Comparison of ENCODE assay signal across 20 cellular contexts in the genomic region with DNA sequence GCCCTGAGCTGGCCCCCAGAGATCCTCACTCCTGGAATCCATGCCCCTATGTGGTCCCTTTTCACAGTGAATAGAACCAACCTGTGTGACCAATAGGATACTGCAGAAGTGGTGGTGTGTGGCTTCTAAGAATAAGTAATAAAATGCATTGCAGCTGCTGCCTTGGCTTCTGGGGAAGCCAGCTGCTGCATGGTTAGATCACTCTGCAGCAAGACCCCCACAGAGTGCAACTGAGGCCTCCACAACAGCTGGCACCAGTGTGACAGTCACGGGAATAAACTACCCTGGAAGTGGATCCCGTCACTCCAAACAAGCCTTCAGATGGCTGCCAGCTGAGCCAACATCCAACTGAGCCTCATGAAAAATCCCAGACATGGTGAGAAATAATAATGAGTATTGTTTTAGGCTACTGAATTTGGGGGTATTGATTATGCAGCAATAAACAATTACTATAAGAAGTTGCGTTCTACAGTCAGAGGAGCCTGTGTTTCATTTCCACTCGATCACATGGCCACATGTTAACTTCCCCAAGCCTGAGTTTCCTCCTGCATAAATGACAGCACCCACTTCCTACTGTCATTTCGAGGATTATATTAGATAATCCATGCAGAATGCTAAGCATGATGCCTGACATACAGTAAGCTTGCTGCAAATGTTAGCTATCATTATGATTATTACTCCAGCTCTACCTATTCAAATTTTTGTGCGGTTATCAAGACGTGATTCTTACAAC.
"Had no signal": no experiment of that assay in that cellular context is flagged by ENCODE, and none has a peak within 500 bp of the region (broad histone marks: within the 10 kb centered on the region; RNA-seq: fewer than 3 reads in every experiment).

No MANE protein-coding gene starts in this region.

- H3K27ac ChIP-seq: hepatocyte, prostate gland, right lobe of liver had no signal

- DNase-seq: activated CD4-positive, alpha-beta T cell treated with anti-CD3 and anti-CD28 coated beads for 48 hours; activated CD8-positive, alpha-beta T cell treated with anti-CD3 and anti-CD28 coated beads for 36 hours; activated gamma-delta T cell; activated T-cell treated with anti-CD3 and anti-CD28 coated beads, Interleukin-2, amount 50 U/mL, for 48 hours; mammary epithelial cell; mucosa of descending colon; natural killer cell; right lobe of liver; spleen; T-helper 17 cell had no signal

- ATAC-seq: activated CD8-positive, alpha-beta T cell treated with anti-CD3 and anti-CD28 coated beads for 36 hours; activated naive CD4-positive, alpha-beta T cell treated with anti-CD3 and anti-CD28 coated beads, Interleukin-2, amount 50 U/mL, for 72 hours; left lobe of liver; mucosa of descending colon; natural killer cell; stimulated activated effector memory CD8-positive, alpha-beta T cell treated with anti-CD3 and anti-CD28 coated beads, Interleukin-12 subunit alpha, Interleukin-12 subunit beta, amount 100 ng/mL, for 72 hours; T-helper 17 cell; WTC11 had no signal

- H3K4me3 Mint-ChIP-seq: activated CD8-positive, alpha-beta T cell treated with anti-CD3 and anti-CD28 coated beads for 36 hours; natural killer cell; stimulated activated effector memory CD8-positive, alpha-beta T cell treated with anti-CD3 and anti-CD28 coated beads, Interleukin-12 subunit alpha, Interleukin-12 subunit beta, amount 100 ng/mL, for 72 hours; T-helper 17 cell; WTC11 had no signal

- H3K27me3 ChIP-seq: hepatocyte, right lobe of liver had no signal

- H3K4me1 ChIP-seq: prostate gland, right lobe of liver, spleen had no signal

- H3K4me1 Mint-ChIP-seq: natural killer cell; stimulated activated effector memory CD8-positive, alpha-beta T cell treated with anti-CD3 and anti-CD28 coated beads, Interleukin-12 subunit alpha, Interleukin-12 subunit beta, amount 100 ng/mL, for 72 hours; T-helper 17 cell had no signal

- H3K79me2 ChIP-seq: hepatocyte had no signal

- FAIRE-seq: colon, endometrium, keratinocyte, urothelium cell line had no signal

- H3K27ac Mint-ChIP-seq: activated CD8-positive, alpha-beta T cell treated with anti-CD3 and anti-CD28 coated beads for 36 hours; activated naive CD4-positive, alpha-beta T cell treated with anti-CD3 and anti-CD28 coated beads, Interleukin-2, amount 50 U/mL, for 72 hours; natural killer cell; stimulated activated effector memory CD8-positive, alpha-beta T cell treated with anti-CD3 and anti-CD28 coated beads, Interleukin-12 subunit alpha, Interleukin-12 subunit beta, amount 100 ng/mL, for 72 hours; T-helper 17 cell; WTC11 had no signal

- H3K9me3 ChIP-seq: mucosa of descending colon, prostate gland, right lobe of liver, spleen had no signal

- H3K4me3 ChIP-seq: hepatocyte, mucosa of descending colon, prostate gland, right lobe of liver, spleen had no signal

- H2AFZ ChIP-seq: hepatocyte had no signal

- H3K36me3 Mint-ChIP-seq: activated naive CD4-positive, alpha-beta T cell treated with anti-CD3 and anti-CD28 coated beads, Interleukin-2, amount 50 U/mL, for 72 hours; natural killer cell; stimulated activated effector memory CD8-positive, alpha-beta T cell treated with anti-CD3 and anti-CD28 coated beads, Interleukin-12 subunit alpha, Interleukin-12 subunit beta, amount 100 ng/mL, for 72 hours; WTC11 had no signal

- H3K4me2 ChIP-seq: hepatocyte had no signal

- H3K9me3 Mint-ChIP-seq: activated CD8-positive, alpha-beta T cell treated with anti-CD3 and anti-CD28 coated beads for 36 hours; activated naive CD4-positive, alpha-beta T cell treated with anti-CD3 and anti-CD28 coated beads, Interleukin-2, amount 50 U/mL, for 72 hours; natural killer cell; stimulated activated effector memory CD8-positive, alpha-beta T cell treated with anti-CD3 and anti-CD28 coated beads, Interleukin-12 subunit alpha, Interleukin-12 subunit beta, amount 100 ng/mL, for 72 hours had no signal

- H3K36me3 ChIP-seq: prostate gland, right lobe of liver, spleen had no signal
